ENCODE assay signal across 8 cellular contexts in genomic region chr10:30885423-30885822, GRCh38.
"Had no signal": no experiment of that assay in that cellular context is flagged by ENCODE, and none has a peak within 500 bp of the region (broad histone marks: within the 10 kb centered on the region; RNA-seq: fewer than 3 reads in every experiment).

No MANE protein-coding gene starts in this region.

- H3K36me3 ChIP-seq: HAP-1 had no signal

- H3K27ac Mint-ChIP-seq: GM23338, HFFc6 had no signal

- FAIRE-seq: HepG2, K562 had no signal

- H2AFZ ChIP-seq: GM23338 had no signal

- H3K4me1 ChIP-seq: HAP-1 had no signal

- H3K4me3 ChIP-seq: GM23338, HAP-1, K562 had no signal

- H3K4me3 Mint-ChIP-seq: GM23338, HFFc6 had no signal

- H3K9me3 ChIP-seq: HAP-1 had no signal

- DNase-seq: H7, HFFc6, KG1 had no signal

- H3K9me3 Mint-ChIP-seq: HFFc6 had no signal

- H3K27ac ChIP-seq: HL-60 had no signal
